Comparison of ENCODE assay signal across 9 cellular contexts in the genomic region with DNA sequence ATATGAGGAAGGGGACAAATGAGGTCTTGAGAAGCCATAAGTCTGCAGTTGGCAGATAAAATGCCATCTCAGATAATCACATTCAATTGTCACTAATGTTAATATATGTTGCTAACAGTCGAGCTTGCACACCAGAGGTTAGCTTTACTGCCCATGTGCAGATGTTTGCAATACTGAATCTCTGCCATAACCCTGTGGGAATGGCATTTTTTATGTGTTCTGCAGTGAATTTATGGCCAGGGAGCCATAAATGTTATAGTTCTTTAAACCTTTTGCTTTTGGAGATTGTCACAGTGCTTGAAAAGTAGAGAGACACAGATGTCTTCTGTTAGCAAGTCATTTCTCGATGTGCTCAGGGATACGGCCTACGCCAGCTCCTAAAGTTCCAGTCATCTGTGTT.
"Had no signal": no experiment of that assay in that cellular context is flagged by ENCODE, and none has a peak within 500 bp of the region (broad histone marks: within the 10 kb centered on the region; RNA-seq: fewer than 3 reads in every experiment).

No MANE protein-coding gene starts in this region.

- H3K27ac Mint-ChIP-seq: HFFc6, IgD-negative memory B cell had no signal

- DNase-seq: GM23248, GOT3, H7, HFFc6, KBM-7 had no signal

- H3K4me3 ChIP-seq: GM23248, HAP-1 had no signal

- H3K9ac ChIP-seq: GM23248 had no signal

- H3K9me3 Mint-ChIP-seq: HFFc6, IgD-negative memory B cell had no signal

- H3K36me3 ChIP-seq: HAP-1 had no signal

- H3K4me3 Mint-ChIP-seq: HFFc6, IgD-negative memory B cell had no signal

- H3K36me3 Mint-ChIP-seq: IgD-negative memory B cell had no signal

- H2AFZ ChIP-seq: GM23248 had no signal

- ATAC-seq: HCT116, HepG2 had no signal

- H3K27ac ChIP-seq: GM23248 had no signal
